ENCODE assay signal across 16 cellular contexts in the genomic region with DNA sequence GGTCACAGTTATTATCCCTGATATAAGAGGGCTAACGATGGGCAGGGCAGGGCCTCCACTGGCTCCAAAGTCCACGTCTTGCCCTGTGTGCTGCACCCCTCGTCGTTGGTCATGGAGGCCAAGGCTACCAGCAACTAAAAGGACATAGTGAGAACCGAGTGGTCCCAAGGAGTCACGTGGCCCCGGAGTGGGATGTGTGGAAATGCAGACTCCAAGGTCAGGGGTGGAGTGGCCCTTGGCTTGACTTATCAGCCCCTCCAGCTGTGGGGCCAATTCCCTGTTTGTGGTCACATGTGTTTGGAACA. TPM values are rescaled to one million over a fixed set of nuclear protein-coding genes. Genes with fewer than 3 reads are reported as not detected.
"Had no signal": no experiment of that assay in that cellular context is flagged by ENCODE, and none has a peak within 500 bp of the region (broad histone marks: within the 10 kb centered on the region; RNA-seq: fewer than 3 reads in every experiment).

No MANE protein-coding gene starts in this region.

- DNase-seq: activated CD8-positive, alpha-beta memory T cell treated with anti-CD3 and anti-CD28 coated beads, Interleukin-2, amount 50 U/mL, for 4 hours; effector memory CD8-positive, alpha-beta T cell; glutamatergic neuron; left cardiac atrium; mammary epithelial cell; mucosa of descending colon; natural killer cell; nucleus accumbens; psoas muscle; sigmoid colon; stimulated activated CD4-positive, alpha-beta T cell treated with anti-CD3 and anti-CD28 coated beads, Interleukin-4, amount 100 ng/mL, for 4 hours; tibial artery had no signal

- H3K4me3 ChIP-seq: ascending aorta, cardiac muscle cell, mucosa of descending colon, psoas muscle, sigmoid colon, tibial artery had no signal

- H3K27ac Mint-ChIP-seq: activated CD4-positive, alpha-beta memory T cell treated with anti-CD3 and anti-CD28 coated beads, Interleukin-2, amount 10 ng/mL, durations not matched to agents 7 days and 5 days; effector memory CD8-positive, alpha-beta T cell; natural killer cell had no signal

- H3K36me3 Mint-ChIP-seq: natural killer cell had no signal

- H3K27ac ChIP-seq: ascending aorta, cardiac muscle cell, psoas muscle, tibial artery had no signal

- H3K4me1 ChIP-seq: ascending aorta had no signal

- H3K9me3 ChIP-seq: ascending aorta, mucosa of descending colon, psoas muscle, sigmoid colon had no signal

- H3K9me3 Mint-ChIP-seq: natural killer cell had no signal

- ATAC-seq: mucosa of descending colon had no signal

- H3K4me3 Mint-ChIP-seq: activated CD4-positive, alpha-beta memory T cell treated with anti-CD3 and anti-CD28 coated beads, Interleukin-2, amount 10 ng/mL, durations not matched to agents 7 days and 5 days; effector memory CD8-positive, alpha-beta T cell; natural killer cell had no signal

- H3K36me3 ChIP-seq: ascending aorta, cardiac muscle cell, sigmoid colon, tibial artery had no signal

- H3K27me3 ChIP-seq: ascending aorta, cardiac muscle cell, sigmoid colon had no signal

RNA-seq across cellular contexts. Expression of a gene that starts 30.7 kb away (rescaled TPM):
- total RNA-seq: activated CD4-positive, alpha-beta memory T cell treated with anti-CD3 and anti-CD28 coated beads, Interleukin-2, amount 10 ng/mL, durations not matched to agents 7 days and 5 days; ascending aorta; fibroblast of villous mesenchyme; natural killer cell had no signal
